ENCODE assay signal across 21 cellular contexts in the genomic region with DNA sequence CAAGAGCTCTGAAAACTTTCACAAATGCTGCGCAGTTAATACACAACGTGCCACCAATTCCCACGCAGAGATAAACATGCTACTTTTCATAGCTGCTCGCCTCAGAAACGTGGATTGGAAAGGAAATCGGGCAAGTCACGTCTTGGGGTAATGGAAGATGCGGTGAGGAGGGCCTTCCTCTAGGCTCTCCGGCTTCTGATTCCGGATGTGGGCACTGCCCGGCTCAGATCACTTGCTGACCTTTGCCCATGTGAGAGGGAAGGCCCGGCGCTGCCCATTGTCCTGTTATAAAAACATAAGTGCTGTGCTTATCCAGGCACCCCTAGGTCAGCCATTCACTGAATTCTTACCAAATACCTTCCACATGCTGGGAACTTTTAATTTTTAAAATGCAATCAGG.
A peak's percentile ranks its signal among the peaks of the same experiment; 100 is the strongest.
DNase-seq lines count a peak whose midpoint lies in the region; TF ChIP-seq lines count a peak whose summit lies in the region.
"Had no signal": no experiment of that assay in that cellular context is flagged by ENCODE, and none has a peak within 500 bp of the region (broad histone marks: within the 10 kb centered on the region; RNA-seq: fewer than 3 reads in every experiment).

No MANE protein-coding gene starts in this region.

- H3K9ac ChIP-seq in HUES48 (ENCODE audit: low read depth, low read length) = no peak overlapping the region
- H3K9ac ChIP-seq: GM23248 had no signal

- in situ Hi-C loops in astrocyte of the cerebellum (cut with HindIII; ENCODE audit: low sequenced_read_pairs) = no loop called here

- DNase-seq in astrocyte of the cerebellum (ENCODE audit: low read depth) (no peak), NCI-H1694 treated with DMSO at 0.1 percent for 48 hours (lab: John Stamatoyannopoulos, UW) (no peak), NCI-H1436 (lab: John Stamatoyannopoulos, UW) (no peak), SKM-1 treated with dmso at 0.1 percent for 144 hours (lab: John Stamatoyannopoulos, UW; ENCODE audit: unreplicated experiment) (no peak), anterior cingulate cortex (lab: John Stamatoyannopoulos, UW) (no peak)
- DNase-seq: activated CD4-positive, alpha-beta memory T cell treated with anti-CD3 and anti-CD28 coated beads for 36 hours; activated naive CD4-positive, alpha-beta T cell treated with anti-CD3 and anti-CD28 coated beads, Interleukin-2, amount 50 U/mL, for 16 hours; activated T-cell treated with anti-CD3 and anti-CD28 coated beads, Interleukin-2, amount 50 U/mL, for 1 hour; EL; GM23248; NCI-H1417 treated with DMSO at 0.1 percent for 48 hours; NCI-H748 treated with DMSO at 0.1 percent for 48 hours; PC-3; posterior cingulate gyrus; SJCRH30; stimulated activated CD4-positive, alpha-beta T cell treated with anti-CD3 and anti-CD28 coated beads, Interleukin-4, amount 100 ng/mL, for 1 hour had no signal

- H3K4me3 ChIP-seq in HUES48 (ENCODE audit: low read depth, low read length) (peak overlapping the region; percentile 73), astrocyte of the cerebellum (ENCODE audit: low read depth, low read length) (peak overlapping the region; percentile 64), iPS-18c (ENCODE audit: insufficient read depth, low read depth, low read length) (peak overlapping the region; percentile 81), neuron (ENCODE audit: low read length) (peak overlapping the region; percentile 98)
- H3K4me3 ChIP-seq: GM23248 had no signal

- no peak overlapping the region for H3K27ac ChIP-seq in HUES48 (ENCODE audit: low read depth, low read length)
- H3K27ac ChIP-seq: GM23248, SJCRH30, skin epidermis, upper lobe of left lung had no signal

- H3K9me3 ChIP-seq in HUES48 (ENCODE audit: control insufficient read depth, insufficient read depth, low read length) (no peaks in the 10 kb centered on the region), iPS-18c (ENCODE audit: control insufficient read depth, insufficient read depth, low read length) (no peaks in the 10 kb centered on the region), neuron (ENCODE audit: low read length) (no peaks in the 10 kb centered on the region)
- H3K9me3 ChIP-seq: SJCRH30, upper lobe of left lung had no signal

- H3K27me3 ChIP-seq in HUES48 (ENCODE audit: control insufficient read depth, insufficient read depth, low read length) (peaks cover 54% of the 10 kb centered on the region), neuron (ENCODE audit: insufficient read depth, low read length) (no peaks in the 10 kb centered on the region)

- H3K4me1 ChIP-seq in HUES48 (ENCODE audit: control insufficient read depth, insufficient read depth, low read length) = peaks cover 13% of the 10 kb centered on the region
- peaks cover 19% of the 10 kb centered on the region for H3K4me1 ChIP-seq in neuron (ENCODE audit: insufficient read depth, low read length)
- H3K4me1 ChIP-seq: SJCRH30 had no signal

- H2AFZ ChIP-seq in neuron (ENCODE audit: low read depth, low read length) = no peak overlapping the region
- H2AFZ ChIP-seq: GM23248 had no signal

- TF ChIP-seq CTCF in astrocyte of the cerebellum (IDR thresholded peaks at IDR 0.05; ENCODE audit: low read depth, low read length, missing control alignments) = no peak

- no peaks in the 10 kb centered on the region for H3K36me3 ChIP-seq in HUES48 (ENCODE audit: control insufficient read depth, insufficient read depth, low read length)
- peaks cover 34% of the 10 kb centered on the region for H3K36me3 ChIP-seq in neuron (ENCODE audit: insufficient read depth, low read length)
- H3K36me3 ChIP-seq: SJCRH30, upper lobe of left lung had no signal
